Comparison of ENCODE assay signal across 8 cellular contexts in the genomic region with DNA sequence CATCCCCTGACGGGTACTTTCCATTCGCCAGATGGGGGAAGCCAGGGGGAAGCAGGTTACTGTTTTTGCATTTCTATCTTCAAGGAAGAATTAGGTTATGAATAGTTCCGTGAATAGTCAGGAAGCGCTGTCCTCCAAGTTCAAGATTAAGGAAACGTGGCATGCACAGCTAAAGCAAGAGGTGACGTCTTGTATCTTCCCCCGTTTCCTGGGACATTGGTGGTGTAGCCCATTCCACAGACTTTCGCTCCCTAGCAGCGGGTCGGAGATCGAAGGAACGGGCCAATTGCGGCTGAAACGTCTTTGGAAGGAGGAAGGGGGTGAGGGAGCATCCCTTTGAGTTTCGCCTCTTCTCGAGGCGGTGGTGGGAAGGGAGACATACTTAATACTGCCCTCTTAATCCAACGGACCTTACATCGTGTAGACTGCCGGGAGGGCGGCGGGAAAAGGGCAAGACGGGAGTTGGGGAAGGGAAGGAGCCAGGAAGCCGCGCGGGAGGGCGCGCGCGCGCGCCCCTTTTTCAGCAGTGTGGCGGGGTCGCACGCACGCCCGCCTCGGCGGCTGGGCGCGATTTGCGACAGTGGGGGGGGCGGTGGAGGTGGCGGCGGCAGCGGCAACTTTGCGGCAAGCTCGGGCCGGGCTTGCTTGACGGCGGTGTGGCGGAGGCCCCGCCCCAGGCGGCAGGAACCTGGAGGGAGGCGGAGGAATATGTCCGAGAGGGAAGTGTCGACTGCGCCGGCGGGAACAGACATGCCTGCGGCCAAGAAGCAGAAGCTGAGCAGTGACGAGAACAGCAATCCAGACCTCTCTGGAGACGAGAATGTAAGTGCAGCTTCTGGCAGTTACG. TPM values are rescaled to one million over a fixed set of nuclear protein-coding genes. Genes with fewer than 3 reads are reported as not detected.
DNase-seq lines count a peak whose midpoint lies in the region; ATAC-seq and TF ChIP-seq lines count a peak whose summit lies in the region.

Gene EED, plus strand, starts transcription at position 232 of the 847 bp plus-strand sequence. Its CDS starts 477 bp downstream, at position 709.

- peak within 1 kb of the TSS; percentile 93 for H3K4me2 ChIP-seq in osteoblast (ENCODE audit: insufficient read depth, low read length)

- H2AFZ ChIP-seq in osteoblast (ENCODE audit: low read length): peak within 1 kb of the TSS; percentile 94

- H3K36me3 ChIP-seq in SK-N-MC (ENCODE audit: insufficient read depth, low read length) (no peaks in the 10 kb centered on the region), osteoblast (ENCODE audit: insufficient read depth, low read length) (no peaks in the 10 kb centered on the region), thoracic aorta (no peaks in the 10 kb centered on the region)

- H3K27ac ChIP-seq in SK-N-MC (peak within 1 kb of the TSS; percentile 97), osteoblast (ENCODE audit: low read depth, low read length) (peak within 1 kb of the TSS; percentile 93), thoracic aorta (peak within 1 kb of the TSS; percentile 99)

- H3K4me1 ChIP-seq in osteoblast (ENCODE audit: insufficient read depth, low read length) (peaks cover 4% of the 10 kb centered on the region), thoracic aorta (ENCODE audit: control insufficient read depth in 1 of 2, low read depth in 2 of 2) (peaks cover 21 to 25% of the 10 kb centered on the region in 2 donors)

- H3K4me3 ChIP-seq in GM08714 (ENCODE audit: low read length) (peak within 1 kb of the TSS; percentile 99), SK-N-MC (peak within 1 kb of the TSS; percentile 96), osteoblast (ENCODE audit: insufficient read depth, low read length) (peak within 1 kb of the TSS; percentile 79), thoracic aorta (peak within 1 kb of the TSS; percentile 98)

- peaks cover 15% of the 10 kb centered on the region for H4K20me1 ChIP-seq in osteoblast (ENCODE audit: insufficient read depth, low read length)

- no peak for TF ChIP-seq CTCF in osteoblast (IDR thresholded peaks at IDR 0.05; ENCODE audit: extremely low read depth, low read depth, low read length)
- TF ChIP-seq CTCF in thoracic aorta (IDR thresholded peaks at IDR 0.05): no peak

- DNase-seq in NCI-H1048 (lab: John Stamatoyannopoulos, UW) (peak; percentile 91), SK-N-MC (ENCODE audit: low read depth, low spot score) (peak; percentile 91), glomerular visceral epithelial cell (ENCODE audit: extremely low spot score) (peak; percentile 95), osteoblast (ENCODE audit: insufficient read length, low spot score, missing footprints) (peak; percentile 96), thoracic aorta (ENCODE audit: low spot score) (peak; percentile 63)
- DNase-seq in activated naive CD4-positive, alpha-beta T cell treated with anti-CD3 and anti-CD28 coated beads, Interleukin-2, amount 50 U/mL, for 16 hours: peak; percentile 96

- ATAC-seq in HG02588 (IDR thresholded peaks at IDR 0.05; ENCODE audit: unreplicated experiment): peak; percentile 63
- peak; percentile 91 for ATAC-seq in thoracic aorta (ENCODE audit: insufficient number of reproducible peaks, low FRiP score, low read depth)

- H3K27me3 ChIP-seq in osteoblast (ENCODE audit: insufficient read depth, low read length) (peaks cover 10% of the 10 kb centered on the region), thoracic aorta (replicated peaks; ENCODE audit: insufficient read depth) (no peaks in the 10 kb centered on the region)

- H3K9me3 ChIP-seq in SK-N-MC (ENCODE audit: low read depth, low read length) (no peaks in the 10 kb centered on the region), osteoblast (ENCODE audit: low read depth, low read length) (no peaks in the 10 kb centered on the region), thoracic aorta (no peaks in the 10 kb centered on the region)

- H3K79me2 ChIP-seq in osteoblast (ENCODE audit: insufficient read depth, low read length): peaks cover 47% of the 10 kb centered on the region

- peak within 1 kb of the TSS; percentile 94 for H3K9ac ChIP-seq in SK-N-MC (ENCODE audit: insufficient read length)

RNA-seq across cellular contexts. Expression of gene EED, which starts in this region (rescaled TPM):
- total RNA-seq in osteoblast (12.3 and 17.7 TPM in 2 replicates), thoracic aorta (10 to 100 TPM; 19.0 to 22.4 TPM)

Comparison
In these comparisons a context has a peak if more than half of its experiments do, and no peak if none do; other contexts are left out.
1. Peak in every context shown above with its lines: DNase-seq, ATAC-seq, H3K4me3 ChIP-seq and H3K27ac ChIP-seq.